14 cellular contexts compared by ENCODE assay signal in the genomic region with DNA sequence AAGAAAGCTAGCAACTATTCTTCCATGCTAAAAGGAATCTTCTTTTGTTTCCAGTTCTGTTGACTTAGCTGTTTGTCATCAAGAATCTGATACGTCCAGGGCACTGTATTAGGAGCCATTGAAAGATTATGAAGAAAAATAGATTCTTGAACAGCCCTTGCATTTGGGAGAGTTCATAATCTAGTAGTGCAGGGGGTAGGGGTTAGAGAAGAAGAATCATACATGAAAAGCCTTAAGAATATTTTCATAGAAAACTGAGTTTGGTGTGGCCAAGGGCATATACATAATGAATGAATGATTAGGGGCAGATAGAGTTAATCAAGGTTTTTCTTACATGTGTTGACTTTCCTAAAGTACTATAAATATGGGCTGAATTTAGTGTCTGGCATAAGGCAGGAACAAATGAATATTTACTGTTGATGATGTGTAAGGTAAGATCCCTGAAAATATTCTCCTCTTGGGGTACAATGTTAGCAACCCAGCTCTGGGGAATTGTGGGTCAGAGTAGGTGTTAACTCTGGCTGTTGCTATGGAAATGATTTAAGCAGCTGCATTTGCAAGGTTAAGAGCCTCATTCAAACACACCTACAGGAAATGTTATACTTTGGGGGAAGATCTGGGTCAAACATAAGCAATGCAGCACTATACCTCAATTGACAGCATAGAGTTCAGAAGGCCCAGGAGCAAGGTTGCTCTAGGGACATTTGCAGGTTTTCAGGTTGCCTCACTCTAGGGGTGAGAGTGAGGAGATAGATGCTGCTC.
"Had no signal": no experiment of that assay in that cellular context is flagged by ENCODE, and none has a peak within 500 bp of the region (broad histone marks: within the 10 kb centered on the region; RNA-seq: fewer than 3 reads in every experiment).

No MANE protein-coding gene starts in this region.

- DNase-seq: activated CD4-positive, alpha-beta T cell treated with anti-CD3 and anti-CD28 coated beads, Interleukin-2, amount 50 U/mL, for 1 hour; activated naive CD4-positive, alpha-beta T cell treated with anti-CD3 and anti-CD28 coated beads, Interleukin-2, amount 10 ng/mL, durations not matched to agents 7 days and 5 days; activated T-cell treated with anti-CD3 and anti-CD28 coated beads for 4 hours; cerebellar nuclear complex; dermis blood vessel endothelial cell; endodermal cell; erythroblast; hippocampal formation; kidney glomerular epithelial cell; stimulated activated CD4-positive, alpha-beta T cell treated with anti-CD3 and anti-CD28 coated beads, Interleukin-4, amount 100 ng/mL, for 4 hours; stimulated activated naive CD8-positive, alpha-beta T cell treated with anti-CD3 and anti-CD28 coated beads, Interleukin-15, amount 100 ng/mL, for 72 hours; testis had no signal

- H3K27me3 ChIP-seq: right atrium auricular region, testis had no signal

- H3K4me3 ChIP-seq: right atrium auricular region, skin epidermis, testis had no signal

- H3K36me3 ChIP-seq: right atrium auricular region had no signal

- ATAC-seq: stimulated activated naive CD8-positive, alpha-beta T cell treated with anti-CD3 and anti-CD28 coated beads, Interleukin-15, amount 100 ng/mL, for 72 hours had no signal
